21 cellular contexts compared by ENCODE assay signal in the genomic region with DNA sequence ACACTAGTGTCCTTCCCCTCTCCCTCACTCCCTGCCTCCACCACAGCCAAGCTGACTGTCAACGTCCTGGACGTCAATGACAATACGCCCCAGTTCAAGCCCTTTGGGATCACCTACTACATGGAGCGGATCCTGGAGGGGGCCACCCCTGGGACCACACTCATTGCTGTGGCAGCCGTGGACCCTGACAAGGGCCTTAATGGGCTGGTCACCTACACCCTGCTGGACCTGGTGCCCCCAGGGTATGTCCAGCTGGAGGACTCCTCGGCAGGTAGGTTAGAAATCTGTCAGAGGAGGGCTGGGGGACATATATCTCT. TPM values are rescaled to one million over a fixed set of nuclear protein-coding genes. Genes with fewer than 3 reads are reported as not detected.
A peak's percentile ranks its signal among the peaks of the same experiment; 100 is the strongest.
DNase-seq lines count a peak whose midpoint lies in the region; ATAC-seq and TF ChIP-seq lines count a peak whose summit lies in the region.
"Had no signal": no experiment of that assay in that cellular context is flagged by ENCODE, and none has a peak within 500 bp of the region (broad histone marks: within the 10 kb centered on the region; RNA-seq: fewer than 3 reads in every experiment).

No MANE protein-coding gene starts in this region.

- H3K27ac ChIP-seq in neutrophil: peak overlapping the region; percentile 53
- H3K27ac ChIP-seq: 22Rv1, BLaER1, C4-2B, GM23248 had no signal

- peaks cover 14 to 22% of the 10 kb centered on the region in 2 experiments for H3K4me1 ChIP-seq in neutrophil (ENCODE audit: control insufficient read depth in 1 of 2, insufficient read depth in 1 of 2, low read depth in 1 of 2, low read length in 1 of 2)
- H3K4me1 ChIP-seq: BLaER1, Caco-2 had no signal

- H3K4me3 ChIP-seq in neutrophil (ENCODE audit: low read depth in 1 of 2, low read length in 1 of 2): no peak overlapping the region
- H3K4me3 ChIP-seq: BLaER1, GM23248 had no signal

- CTCF ChIA-PET in activated CD8-positive, alpha-beta T cell treated with anti-CD3 and anti-CD28 coated beads, Interleukin-2, amount 10 ng/mL, durations not matched to agents 7 days and 5 days (lab: Charles Lee): interaction anchor here (1.3 kb wide), 1 partner anchor 24 kb away, joined by 3 read pairs; no protein-coding TSS in a partner anchor

- POLR2A ChIA-PET in activated CD8-positive, alpha-beta T cell treated with anti-CD3 and anti-CD28 coated beads, Interleukin-2, amount 10 ng/mL, durations not matched to agents 7 days and 5 days (lab: Charles Lee): no interaction called here

- peaks cover 3% of the 10 kb centered on the region for H3K27me3 Mint-ChIP-seq in activated naive CD8-positive, alpha-beta T cell treated with anti-CD3 and anti-CD28 coated beads, Interleukin-2, amount 50 U/mL, for 24 hours
- no peaks in the 10 kb centered on the region for H3K27me3 Mint-ChIP-seq in activated naive CD8-positive, alpha-beta T cell treated with anti-CD3 and anti-CD28 coated beads for 36 hours
- no peaks in the 10 kb centered on the region for H3K27me3 Mint-ChIP-seq in activated CD8-positive, alpha-beta T cell treated with anti-CD3 and anti-CD28 coated beads, Interleukin-2, amount 10 ng/mL, durations not matched to agents 7 days and 5 days (ENCODE audit: low read depth)
- H3K27me3 Mint-ChIP-seq in activated CD4-positive, alpha-beta T cell treated with anti-CD3 and anti-CD28 coated beads, Interleukin-2, amount 10 ng/mL, durations not matched to agents 24 days and 14 days: no peaks in the 10 kb centered on the region

- no peak for ATAC-seq in activated naive CD8-positive, alpha-beta T cell treated with anti-CD3 and anti-CD28 coated beads, Interleukin-2, amount 50 U/mL, for 24 hours
- no peak for ATAC-seq in activated CD8-positive, alpha-beta T cell treated with anti-CD3 and anti-CD28 coated beads, Interleukin-2, amount 10 ng/mL, durations not matched to agents 7 days and 5 days
- ATAC-seq in GM21576 (IDR thresholded peaks at IDR 0.05; ENCODE audit: unreplicated experiment): no peak
- ATAC-seq: HCT116 had no signal

- no peaks in the 10 kb centered on the region for H3K9me3 ChIP-seq in neutrophil
- H3K9me3 ChIP-seq: BLaER1, Caco-2 had no signal

- no peaks in the 10 kb centered on the region for H3K36me3 ChIP-seq in neutrophil
- H3K36me3 ChIP-seq: BLaER1 had no signal

- H3K36me3 Mint-ChIP-seq in activated naive CD8-positive, alpha-beta T cell treated with anti-CD3 and anti-CD28 coated beads, Interleukin-2, amount 50 U/mL, for 24 hours (ENCODE audit: low read depth): no peaks in the 10 kb centered on the region
- H3K36me3 Mint-ChIP-seq in activated naive CD8-positive, alpha-beta T cell treated with anti-CD3 and anti-CD28 coated beads for 36 hours: no peaks in the 10 kb centered on the region
- no peaks in the 10 kb centered on the region for H3K36me3 Mint-ChIP-seq in activated CD8-positive, alpha-beta T cell treated with anti-CD3 and anti-CD28 coated beads, Interleukin-2, amount 10 ng/mL, durations not matched to agents 7 days and 5 days (ENCODE audit: low read depth)
- H3K36me3 Mint-ChIP-seq in activated CD4-positive, alpha-beta T cell treated with anti-CD3 and anti-CD28 coated beads, Interleukin-2, amount 10 ng/mL, durations not matched to agents 24 days and 14 days (ENCODE audit: low read depth): no peaks in the 10 kb centered on the region

- TF ChIP-seq CTCF in neutrophil (IDR thresholded peaks at IDR 0.05): no peak

- no peak for DNase-seq in activated naive CD8-positive, alpha-beta T cell treated with anti-CD3 and anti-CD28 coated beads, Interleukin-2, amount 50 U/mL, for 24 hours
- no peak for DNase-seq in activated naive CD8-positive, alpha-beta T cell treated with anti-CD3 and anti-CD28 coated beads for 36 hours
- no peak for DNase-seq in activated CD8-positive, alpha-beta T cell treated with anti-CD3 and anti-CD28 coated beads, Interleukin-2, amount 10 ng/mL, durations not matched to agents 7 days and 5 days
- DNase-seq in activated CD4-positive, alpha-beta T cell treated with anti-CD3 and anti-CD28 coated beads, Interleukin-2, amount 10 ng/mL, durations not matched to agents 24 days and 14 days: no peak
- DNase-seq in activated naive CD4-positive, alpha-beta T cell treated with anti-CD3 and anti-CD28 coated beads, Interleukin-2, amount 50 U/mL, for 16 hours: no peak
- DNase-seq in H4 (ENCODE audit: low spot score): no peak
- DNase-seq: Caco-2; CD4-positive, CD25-positive, alpha-beta regulatory T cell; CD8-positive, alpha-beta T cell; DMS153; DND-41; GM23248; H9 had no signal

- H3K4me1 Mint-ChIP-seq in activated naive CD8-positive, alpha-beta T cell treated with anti-CD3 and anti-CD28 coated beads, Interleukin-2, amount 50 U/mL, for 24 hours: peaks cover 18% of the 10 kb centered on the region
- H3K4me1 Mint-ChIP-seq in activated naive CD8-positive, alpha-beta T cell treated with anti-CD3 and anti-CD28 coated beads for 36 hours: peaks cover 13% of the 10 kb centered on the region
- H3K4me1 Mint-ChIP-seq in activated CD8-positive, alpha-beta T cell treated with anti-CD3 and anti-CD28 coated beads, Interleukin-2, amount 10 ng/mL, durations not matched to agents 7 days and 5 days (ENCODE audit: low read depth): peaks cover 26% of the 10 kb centered on the region
- peaks cover 11% of the 10 kb centered on the region for H3K4me1 Mint-ChIP-seq in activated CD4-positive, alpha-beta T cell treated with anti-CD3 and anti-CD28 coated beads, Interleukin-2, amount 10 ng/mL, durations not matched to agents 24 days and 14 days

- H3K4me3 Mint-ChIP-seq in activated naive CD8-positive, alpha-beta T cell treated with anti-CD3 and anti-CD28 coated beads, Interleukin-2, amount 50 U/mL, for 24 hours: no peak overlapping the region
- H3K4me3 Mint-ChIP-seq in activated naive CD8-positive, alpha-beta T cell treated with anti-CD3 and anti-CD28 coated beads for 36 hours: no peak overlapping the region
- H3K4me3 Mint-ChIP-seq in activated CD8-positive, alpha-beta T cell treated with anti-CD3 and anti-CD28 coated beads, Interleukin-2, amount 10 ng/mL, durations not matched to agents 7 days and 5 days: no peak overlapping the region
- H3K4me3 Mint-ChIP-seq in activated CD4-positive, alpha-beta T cell treated with anti-CD3 and anti-CD28 coated beads, Interleukin-2, amount 10 ng/mL, durations not matched to agents 24 days and 14 days: no peak overlapping the region
- H3K4me3 Mint-ChIP-seq: B cell; CD4-positive, CD25-positive, alpha-beta regulatory T cell; CD8-positive, alpha-beta T cell; H9 had no signal

- intact Hi-C loops in activated CD4-positive, alpha-beta T cell treated with anti-CD3 and anti-CD28 coated beads, Interleukin-2, amount 10 ng/mL, durations not matched to agents 24 days and 14 days (cut with micrococcal nuclease): no loop called here

- H3K27me3 ChIP-seq in neutrophil: no peaks in the 10 kb centered on the region
- H3K27me3 ChIP-seq: BLaER1 had no signal

- H3K9me3 Mint-ChIP-seq in activated naive CD8-positive, alpha-beta T cell treated with anti-CD3 and anti-CD28 coated beads, Interleukin-2, amount 50 U/mL, for 24 hours: no peaks in the 10 kb centered on the region
- no peaks in the 10 kb centered on the region for H3K9me3 Mint-ChIP-seq in activated naive CD8-positive, alpha-beta T cell treated with anti-CD3 and anti-CD28 coated beads for 36 hours
- H3K9me3 Mint-ChIP-seq in activated CD8-positive, alpha-beta T cell treated with anti-CD3 and anti-CD28 coated beads, Interleukin-2, amount 10 ng/mL, durations not matched to agents 7 days and 5 days (ENCODE audit: insufficient read depth): no peaks in the 10 kb centered on the region
- H3K9me3 Mint-ChIP-seq in activated CD4-positive, alpha-beta T cell treated with anti-CD3 and anti-CD28 coated beads, Interleukin-2, amount 10 ng/mL, durations not matched to agents 24 days and 14 days: peaks cover 6% of the 10 kb centered on the region
- H3K9me3 Mint-ChIP-seq: CD8-positive, alpha-beta T cell; H9 had no signal

- peak overlapping the region; percentile 66 for H3K27ac Mint-ChIP-seq in activated naive CD8-positive, alpha-beta T cell treated with anti-CD3 and anti-CD28 coated beads, Interleukin-2, amount 50 U/mL, for 24 hours
- H3K27ac Mint-ChIP-seq in activated naive CD8-positive, alpha-beta T cell treated with anti-CD3 and anti-CD28 coated beads for 36 hours: no peak overlapping the region
- peak overlapping the region; percentile 80 for H3K27ac Mint-ChIP-seq in activated CD8-positive, alpha-beta T cell treated with anti-CD3 and anti-CD28 coated beads, Interleukin-2, amount 10 ng/mL, durations not matched to agents 7 days and 5 days
- no peak overlapping the region for H3K27ac Mint-ChIP-seq in activated CD4-positive, alpha-beta T cell treated with anti-CD3 and anti-CD28 coated beads, Interleukin-2, amount 10 ng/mL, durations not matched to agents 24 days and 14 days
- H3K27ac Mint-ChIP-seq: B cell; CD8-positive, alpha-beta T cell; H9 had no signal

RNA-seq across cellular contexts. Expression of a gene that starts 24.9 kb away (rescaled TPM):
- total RNA-seq in activated naive CD8-positive, alpha-beta T cell treated with anti-CD3 and anti-CD28 coated beads for 36 hours: 10 to 100 TPM; 41.4 to 47.3 TPM
- 100 to 1,000 TPM; 127 to 133 TPM for total RNA-seq in activated CD8-positive, alpha-beta T cell treated with anti-CD3 and anti-CD28 coated beads, Interleukin-2, amount 10 ng/mL, durations not matched to agents 7 days and 5 days
- total RNA-seq in activated CD4-positive, alpha-beta T cell treated with anti-CD3 and anti-CD28 coated beads, Interleukin-2, amount 10 ng/mL, durations not matched to agents 24 days and 14 days: 125 and 131 TPM in 2 replicates
- 0.81 and 1.0 TPM in 2 replicates for total RNA-seq in H4 (2014; rRNA removed; shearing (Covaris generic))
- total RNA-seq: H1 had no signal

RNA-seq across cellular contexts. Expression of a gene that starts 52.8 kb away (rescaled TPM):
- total RNA-seq in activated naive CD8-positive, alpha-beta T cell treated with anti-CD3 and anti-CD28 coated beads for 36 hours: 10 to 100 TPM; 93.1 to 97.0 TPM
- total RNA-seq in activated CD8-positive, alpha-beta T cell treated with anti-CD3 and anti-CD28 coated beads, Interleukin-2, amount 10 ng/mL, durations not matched to agents 7 days and 5 days: 100 to 1,000 TPM; 112 to 113 TPM
- total RNA-seq in activated CD4-positive, alpha-beta T cell treated with anti-CD3 and anti-CD28 coated beads, Interleukin-2, amount 10 ng/mL, durations not matched to agents 24 days and 14 days: 97.9 and 99.9 TPM in 2 replicates
- 428 and 490 TPM in 2 replicates for total RNA-seq in H4 (2014; rRNA removed; shearing (Covaris generic))

Comparison
In these comparisons a context has a peak if more than half of its experiments do, and no peak if none do; other contexts are left out.
1. H3K27ac Mint-ChIP-seq: peak in activated naive CD8-positive, alpha-beta T cell treated with anti-CD3 and anti-CD28 coated beads, Interleukin-2, amount 50 U/mL, for 24 hours (single experiment) and activated CD8-positive, alpha-beta T cell treated with anti-CD3 and anti-CD28 coated beads, Interleukin-2, amount 10 ng/mL, durations not matched to agents 7 days and 5 days (single experiment); none in activated naive CD8-positive, alpha-beta T cell treated with anti-CD3 and anti-CD28 coated beads for 36 hours (single experiment) and activated CD4-positive, alpha-beta T cell treated with anti-CD3 and anti-CD28 coated beads, Interleukin-2, amount 10 ng/mL, durations not matched to agents 24 days and 14 days (single experiment).
2. RNA of a gene that starts 24.9 kb away (total RNA-seq): 127 to 133 TPM in activated CD8-positive, alpha-beta T cell treated with anti-CD3 and anti-CD28 coated beads, Interleukin-2, amount 10 ng/mL, durations not matched to agents 7 days and 5 days, 125 to 131 TPM in activated CD4-positive, alpha-beta T cell treated with anti-CD3 and anti-CD28 coated beads, Interleukin-2, amount 10 ng/mL, durations not matched to agents 24 days and 14 days and 41.4 to 47.3 TPM in activated naive CD8-positive, alpha-beta T cell treated with anti-CD3 and anti-CD28 coated beads for 36 hours; 0.81 to 1.0 TPM in H4; every median in the first group is over 10 times any median in the second.